Comparison of ENCODE assay signal across 12 cellular contexts in genomic region chr9:134356496-134357470, GRCh38. TPM values are rescaled to one million over a fixed set of nuclear protein-coding genes. Genes with fewer than 3 reads are reported as not detected.
DNase-seq lines count a peak whose midpoint lies in the region; ATAC-seq and TF ChIP-seq lines count a peak whose summit lies in the region.
"Had no signal": no experiment of that assay in that cellular context is flagged by ENCODE, and none has a peak within 500 bp of the region (broad histone marks: within the 10 kb centered on the region; RNA-seq: fewer than 3 reads in every experiment).

No MANE protein-coding gene starts in this region.

- no peak overlapping the region for H4K12ac ChIP-seq in trophoblast cell (ENCODE audit: low read depth, low read length)

- peak overlapping the region; percentile 66 for H3K18ac ChIP-seq in trophoblast cell (ENCODE audit: low read length)

- H3K23ac ChIP-seq in trophoblast cell (ENCODE audit: low read length), result no peak overlapping the region

- H3K9me3 ChIP-seq in SK-N-MC (ENCODE audit: low read depth, low read length), result no peaks in the 10 kb centered on the region
- H3K9me3 ChIP-seq in esophagus squamous epithelium, result no peaks in the 10 kb centered on the region
- no peaks in the 10 kb centered on the region for H3K9me3 ChIP-seq in trophoblast cell (ENCODE audit: insufficient read depth, low read depth, low read length)
- H3K9me3 ChIP-seq: HAP-1 had no signal

- ATAC-seq in HG02759 (IDR thresholded peaks at IDR 0.05; ENCODE audit: unreplicated experiment) (no peak), HG03045 (IDR thresholded peaks at IDR 0.05; ENCODE audit: unreplicated experiment) (no peak)
- ATAC-seq: stimulated activated effector memory CD8-positive, alpha-beta T cell treated with anti-CD3 and anti-CD28 coated beads, Interleukin-12 subunit alpha, Interleukin-12 subunit beta, amount 100 ng/mL, for 72 hours had no signal

- peak overlapping the region; percentile 61 for H3K4ac ChIP-seq in trophoblast cell (ENCODE audit: low read depth, low read length)

- peak overlapping the region; percentile 13 for H2AK5ac ChIP-seq in trophoblast cell (ENCODE audit: low read length)

- DNase-seq in ELF-1 (ENCODE audit: low read depth, low spot score), result peak; percentile 74
- no peak for DNase-seq in SK-N-MC (ENCODE audit: low read depth, low spot score)
- no peak for DNase-seq in esophagus squamous epithelium (lab: John Stamatoyannopoulos, UW)
- DNase-seq in trophoblast cell, result peak; percentile 99
- no peak for DNase-seq in NOMO-1 treated with dmso at 0.1 percent for 144 hours (lab: John Stamatoyannopoulos, UW; ENCODE audit: unreplicated experiment)
- no peak for DNase-seq in activated gamma-delta T cell treated with Interleukin-2 at 50 U/mL for 16 hours
- DNase-seq: aorta, MV-4-11 had no signal

- peak overlapping the region; percentile 77 for H2BK12ac ChIP-seq in trophoblast cell (ENCODE audit: low read length)

- no peak overlapping the region for H3K4me3 ChIP-seq in SK-N-MC
- peak overlapping the region in 3 of 4 donors; percentile 14 to 33 (median 23) for H3K4me3 ChIP-seq in esophagus squamous epithelium
- H3K4me3 ChIP-seq in trophoblast cell (ENCODE audit: low read depth, low read length), result no peak overlapping the region
- H3K4me3 ChIP-seq: HAP-1 had no signal

- no peak overlapping the region for H3K9ac ChIP-seq in SK-N-MC (ENCODE audit: insufficient read length)
- H3K9ac ChIP-seq in trophoblast cell (ENCODE audit: low read length), result no peak overlapping the region

- H4K8ac ChIP-seq in trophoblast cell (ENCODE audit: low read depth, low read length), result peak overlapping the region; percentile 32

- 32 to 46% methylated on average over 3 to 12 of the region's 29 CpGs for WGBS in esophagus squamous epithelium, 2 donors
- no CpG with 5 or more reads among the region's 29 CpGs for WGBS in trophoblast cell (ENCODE audit: extremely low coverage, insufficient coverage, insufficient read length)

- peak overlapping the region; percentile 44 for H3K4me2 ChIP-seq in trophoblast cell (ENCODE audit: low read length)

- peak overlapping the region; percentile 48 for H3K14ac ChIP-seq in trophoblast cell (ENCODE audit: low read length)

- H2BK5ac ChIP-seq in trophoblast cell (ENCODE audit: low read depth, low read length, poor library complexity), result peak overlapping the region; percentile 62

- H2BK120ac ChIP-seq in trophoblast cell (ENCODE audit: insufficient read depth, low read length, poor library complexity), result peak overlapping the region; percentile 35

- H3K79me1 ChIP-seq in trophoblast cell (ENCODE audit: low read length), result peaks cover 17% of the 10 kb centered on the region

- H4K91ac ChIP-seq in trophoblast cell (ENCODE audit: low read depth, low read length), result peak overlapping the region; percentile 84

- H3K27ac ChIP-seq in SK-N-MC (peak overlapping the region; percentile 54), esophagus squamous epithelium (peak overlapping the region; percentile 81 to 93 (median 90)), trophoblast cell (ENCODE audit: low read depth, low read length) (peak overlapping the region; percentile 79)

- H3K27me3 ChIP-seq in esophagus squamous epithelium (no peaks in the 10 kb centered on the region), trophoblast cell (ENCODE audit: insufficient read depth, low read length) (no peaks in the 10 kb centered on the region)

- no peak for TF ChIP-seq CTCF in esophagus squamous epithelium (IDR thresholded peaks at IDR 0.05)

- peaks cover 11% of the 10 kb centered on the region for H3K79me2 ChIP-seq in trophoblast cell (ENCODE audit: control insufficient read depth, insufficient read depth, low read length, poor library complexity)

- H3K36me3 ChIP-seq in SK-N-MC (ENCODE audit: insufficient read depth, low read length), result no peaks in the 10 kb centered on the region
- no peaks in the 10 kb centered on the region for H3K36me3 ChIP-seq in esophagus squamous epithelium
- H3K36me3 ChIP-seq in trophoblast cell (ENCODE audit: control insufficient read depth in 1 of 2, insufficient read depth in 2 of 2, low read length in 2 of 2), result no peaks in the 10 kb centered on the region
- H3K36me3 ChIP-seq: HAP-1 had no signal

- no peak for TF ChIP-seq POLR2A in esophagus squamous epithelium (IDR thresholded peaks at IDR 0.05)

- H2AFZ ChIP-seq in trophoblast cell (ENCODE audit: insufficient read depth, low read length, poor library complexity), result no peak overlapping the region

- intact Hi-C loops in esophagus squamous epithelium (cut with DNase I), result no loop called here

- H3K4me1 ChIP-seq in esophagus squamous epithelium (peaks cover 88 to 100% (median 89%) of the 10 kb centered on the region in 3 donors), trophoblast cell (ENCODE audit: control insufficient read depth in 1 of 2, insufficient read depth in 2 of 2, low read length in 2 of 2) (peaks cover 42 to 43% of the 10 kb centered on the region in 2 experiments)
- H3K4me1 ChIP-seq: HAP-1 had no signal

RNA-seq across cellular contexts. Expression of gene RXRA, which starts 30.5 kb away (rescaled TPM):
- 10 to 100 TPM; 41.8 to 83.1 (median 50.4) TPM for total RNA-seq in esophagus squamous epithelium
- 31.7 and 33.2 TPM in 2 replicates for polyA plus RNA-seq in trophoblast cell (2013)

Comparison
In these comparisons a context has a peak if more than half of its experiments do, and no peak if none do; other contexts are left out.
1. DNase-seq: peak in ELF-1 (single experiment) and trophoblast cell (2 of 2); none in SK-N-MC (single experiment), esophagus squamous epithelium (single experiment), NOMO-1 treated with dmso at 0.1 percent for 144 hours (single experiment) and activated gamma-delta T cell treated with Interleukin-2 at 50 U/mL for 16 hours (single experiment).
2. H3K4me3 ChIP-seq: peak in esophagus squamous epithelium (3 of 4); none in SK-N-MC (single experiment) and trophoblast cell (single experiment).
3. Peak in every context shown above with its lines, with median percentiles within 50 percentile points of each other: H3K27ac ChIP-seq.